ENCODE assay signal across 1 cellular context in genomic region chr2:200787351-200788128, GRCh38.
TF ChIP-seq lines count a peak whose summit lies in the region.

No MANE protein-coding gene starts in this region.

TF ChIP-seq in K562, 482 proteins besides CTCF, POLR2A, EP300 and RAD21 (continued from another document and continues in another):
- TF ChIP-seq NFATC3 (IDR thresholded peaks at IDR 0.05) (no peak), MAFF (IDR thresholded peaks at IDR 0.05; ENCODE audit: low read length) (no peak; the same call in 1 of the 2 replicates), RBFOX2 (IDR thresholded peaks at IDR 0.05; ENCODE audit: low read depth, low read length) (no peak), HMBOX1 (IDR thresholded peaks at IDR 0.05) (no peak), ZEB2 (IDR thresholded peaks at IDR 0.05) (no peak), HLTF (IDR thresholded peaks at IDR 0.05) (no peak), DPF2 (IDR thresholded peaks at IDR 0.05) (peak; percentile 65), NUFIP1 (IDR thresholded peaks at IDR 0.05; ENCODE audit: partially characterized antibody) (no peak), ZNF717 (CRISPR knock-in tag; IDR thresholded peaks at IDR 0.05) (no peak), ZNF76 (CRISPR knock-in tag; IDR thresholded peaks at IDR 0.05; ENCODE audit: borderline replicate concordance) (no peak), ZNF764 (CRISPR knock-in tag; IDR thresholded peaks at IDR 0.05; ENCODE audit: low read depth) (no peak), SMAD2 (IDR thresholded peaks at IDR 0.05; ENCODE audit: low read depth, low read length) (no peak), SP1 (CRISPR knock-in tag; IDR thresholded peaks at IDR 0.05) (no peak), DNMT1 (IDR thresholded peaks at IDR 0.05) (no peak), STAT6 (CRISPR knock-in tag; IDR thresholded peaks at IDR 0.05) (no peak), ATF7 (IDR thresholded peaks at IDR 0.05) (no peak), NFXL1 (CRISPR knock-in tag; IDR thresholded peaks at IDR 0.05) (no peak), PKNOX1 (IDR thresholded peaks at IDR 0.05) (peak; percentile 31; the same call in 1 of the 2 replicates), C11orf30 (IDR thresholded peaks at IDR 0.05; ENCODE audit: low read depth) (peak; percentile 77), NCOA2 (IDR thresholded peaks at IDR 0.05; ENCODE audit: partially characterized antibody in 2 of 2) (no peak), FOXM1 (IDR thresholded peaks at IDR 0.05; ENCODE audit: low read depth) (no peak), FOXM1 (CRISPR knock-in tag; IDR thresholded peaks at IDR 0.05; ENCODE audit: low read depth) (no peak), MTA1 (IDR thresholded peaks at IDR 0.05; ENCODE audit: borderline replicate concordance) (no peak), MCM2 (IDR thresholded peaks at IDR 0.05; ENCODE audit: low read depth) (no peak), ATF6 (CRISPR knock-in tag; IDR thresholded peaks at IDR 0.05) (no peak), SRSF1 (IDR thresholded peaks at IDR 0.05; ENCODE audit: low read depth, low read length) (no peak), GTF2E2 (tag; IDR thresholded peaks at IDR 0.05) (no peak), ARID1B (IDR thresholded peaks at IDR 0.05) (peak; percentile 58), POLR2G (IDR thresholded peaks at IDR 0.05; ENCODE audit: low read depth, low read length) (no peak), SMARCA5 (IDR thresholded peaks at IDR 0.05) (no peak), ZNF165 (CRISPR knock-in tag; IDR thresholded peaks at IDR 0.05; ENCODE audit: borderline replicate concordance) (no peak), SRSF3 (IDR thresholded peaks at IDR 0.05; ENCODE audit: insufficient read depth, low read length) (no peak), ZNF407 (IDR thresholded peaks at IDR 0.05; ENCODE audit: low read depth) (peak; percentile 63; the same call in 1 of the 2 replicates), NFE2 (IDR thresholded peaks at IDR 0.05; ENCODE audit: low read depth) (peak; percentile 63), PBX2 (CRISPR knock-in tag; IDR thresholded peaks at IDR 0.05; ENCODE audit: low read depth) (no peak; the same call in 1 of the 2 replicates), PBX2 (tag; conservative IDR thresholded peaks at IDR 0.05; ENCODE audit: low read depth) (peak; percentile 51), ELF1 (tag; IDR thresholded peaks at IDR 0.05) (no peak), CSDE1 (IDR thresholded peaks at IDR 0.05) (no peak), CEBPG (CRISPR knock-in tag; IDR thresholded peaks at IDR 0.05) (no peak), CEBPG (tag; conservative IDR thresholded peaks at IDR 0.05 in 1 of 2, IDR thresholded peaks at IDR 0.05 in 1 of 2) (no peak), MCM7 (IDR thresholded peaks at IDR 0.05) (no peak), TCF7 (IDR thresholded peaks at IDR 0.05; ENCODE audit: borderline replicate concordance) (no peak), ARNT (IDR thresholded peaks at IDR 0.05) (no peak), HCFC1 (IDR thresholded peaks at IDR 0.05; ENCODE audit: low read depth, low read length) (no peak), ZNF395 (CRISPR knock-in tag; IDR thresholded peaks at IDR 0.05) (no peak), ZNF398 (CRISPR knock-in tag; IDR thresholded peaks at IDR 0.05) (no peak), CTBP1 (IDR thresholded peaks at IDR 0.05; ENCODE audit: borderline replicate concordance) (no peak), ZNF316 (IDR thresholded peaks at IDR 0.05) (peak; percentile 66)
